3 cellular contexts compared by ENCODE assay signal in the genomic region with DNA sequence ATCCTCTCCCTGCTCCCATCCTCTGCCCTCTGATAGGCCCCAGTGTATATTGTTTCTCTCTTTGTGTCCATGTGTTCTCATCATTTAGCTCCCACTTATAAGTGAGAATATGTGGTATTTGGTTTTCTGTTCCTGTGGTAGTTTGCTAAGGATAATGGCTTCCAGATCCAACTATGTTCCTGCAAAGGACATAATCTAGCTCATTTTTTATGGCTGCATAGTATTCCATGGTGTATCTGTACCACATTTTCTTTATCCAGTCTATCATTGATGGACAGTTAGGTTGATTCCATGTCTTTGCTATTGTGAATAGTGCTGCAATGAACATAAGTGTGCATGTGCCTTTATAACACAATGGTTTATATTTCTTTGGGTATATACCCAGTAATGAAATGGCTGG. TPM values are rescaled to one million over a fixed set of nuclear protein-coding genes. Genes with fewer than 3 reads are reported as not detected.
DNase-seq lines count a peak whose midpoint lies in the region; ATAC-seq, FAIRE-seq and TF ChIP-seq lines count a peak whose summit lies in the region.
"Not testable (repeated sequence)": the region's sequence is repeated elsewhere in the genome, so short reads cannot be mapped to it uniquely, and the experiment has no call there.

No MANE protein-coding gene starts in this region.

- H3K4me3 ChIP-seq in HEK293 (ENCODE audit: low read depth, low read length); K562: not testable (repeated sequence)

- H3K27ac ChIP-seq in HEK293 (ENCODE audit: extremely low read depth, low read depth, low read length); K562 (ENCODE audit: extremely low read depth, low read depth, low read length): not testable (repeated sequence)
- H3K27ac ChIP-seq in VCaP, result peak overlapping the region; percentile 87

- POLR2A ChIA-PET in HEK293 (lab: Yijun Ruan, JAX); K562 (lab: Yijun Ruan, JAX): not testable (repeated sequence)

- ATAC-seq in K562, result not testable (repeated sequence)

- H4K20me1 ChIP-seq in K562 (replicated peaks; ENCODE audit: control insufficient read depth, insufficient read depth, low read length), result not testable (repeated sequence)

- not testable (repeated sequence) for H3K4me1 ChIP-seq in HEK293 (ENCODE audit: control insufficient read depth, insufficient read depth, low read length); K562 (replicated peaks in 1 of 2; ENCODE audit: control insufficient read depth in 2 of 2, insufficient read depth in 2 of 2, low read length in 2 of 2)

- H3K27me3 ChIP-seq in K562 (ENCODE audit: control insufficient read depth in 2 of 2, insufficient read depth in 2 of 2, low read length in 2 of 2), result not testable (repeated sequence)

- H3K9ac ChIP-seq in K562 (ENCODE audit: insufficient read depth in 1 of 2, low read depth in 2 of 2, low read length in 2 of 2), result not testable (repeated sequence)

- in situ Hi-C loops in K562 (cut with MboI), result not testable (repeated sequence)

- H3K9me3 ChIP-seq in HEK293 (ENCODE audit: control insufficient read depth, insufficient read depth, low read depth, low read length); K562 (replicated peaks; ENCODE audit: control insufficient read depth, insufficient read depth, low read depth, low read length): not testable (repeated sequence)

- H3K36me3 ChIP-seq in HEK293 (ENCODE audit: control insufficient read depth in 2 of 2, insufficient read depth in 1 of 2, low read length in 2 of 2); K562 (ENCODE audit: control insufficient read depth, insufficient read depth, low read length): not testable (repeated sequence)

- not testable (repeated sequence) for H3K9me1 ChIP-seq in K562 (ENCODE audit: control insufficient read depth, insufficient read depth, low read length)

- not testable (repeated sequence) for DNase-seq in K562 (ENCODE audit: extremely low read depth in 1 of 4, low spot score in 3 of 4)

- TF ChIP-seq RAD21 in K562 (CRISPR knock-in tag; conservative IDR thresholded peaks at IDR 0.05 in 1 of 2, IDR thresholded peaks at IDR 0.05 in 1 of 2), result not testable (repeated sequence)

- CTCF ChIA-PET in HEK293 (lab: Yijun Ruan, JAX), result interaction anchor here (0.6 kb wide), 1 partner anchor 82 kb away, joined by 3 read pairs; no protein-coding TSS in a partner anchor
- CTCF ChIA-PET in K562 (lab: Yijun Ruan, JAX; ENCODE audit: low intra/inter-chr PET ratio), result not testable (repeated sequence)

- not testable (repeated sequence) for FAIRE-seq in K562 (lab: Jason Lieb, UNC)

- TF ChIP-seq EP300 in K562 (IDR thresholded peaks at IDR 0.05; ENCODE audit: low read length), result not testable (repeated sequence)

- H3K79me2 ChIP-seq in K562 (ENCODE audit: control insufficient read depth, insufficient read depth, low read length), result not testable (repeated sequence)

- intact Hi-C loops in K562 (cut with micrococcal nuclease), result not testable (repeated sequence)

- BruUV-seq in K562 (replicated peaks; lab: Mats Ljungman, UMichigan), result not testable (repeated sequence)

- not testable (repeated sequence) for TF ChIP-seq POLR2A in K562 (conservative IDR thresholded peaks at IDR 0.05)

- not testable (repeated sequence) for H3K4me2 ChIP-seq in K562 (ENCODE audit: insufficient read depth, low read length)

- not testable (repeated sequence) for TF ChIP-seq CTCF in HEK293 (tag by site-specific recombination; IDR thresholded peaks at IDR 0.05); VCaP (conservative IDR thresholded peaks at IDR 0.05); K562 (IDR thresholded peaks at IDR 0.05 in 2 of 3, conservative IDR thresholded peaks at IDR 0.05 in 1 of 3; ENCODE audit: insufficient read depth in 2 of 3, low read depth in 1 of 3, low read length in 3 of 3)

- not testable (repeated sequence) for H2AFZ ChIP-seq in K562 (ENCODE audit: low read depth, low read length)

TF ChIP-seq in HEK293, 187 proteins besides CTCF, POLR2A, EP300 and RAD21:
- TF ChIP-seq, protein P1, sequence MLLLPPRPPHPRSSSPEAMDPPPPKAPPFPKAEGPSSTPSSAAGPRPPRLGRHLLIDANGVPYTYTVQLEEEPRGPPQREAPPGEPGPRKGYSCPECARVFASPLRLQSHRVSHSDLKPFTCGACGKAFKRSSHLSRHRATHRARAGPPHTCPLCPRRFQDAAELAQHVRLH (tag by site-specific recombination; IDR thresholded peaks at IDR 0.05), result 0 out of 2 replicates have a peak, but pooled peaks have one; percentile 24
- peak; percentile 55 for TF ChIP-seq ZNF146 (tag by site-specific recombination; IDR thresholded peaks at IDR 0.05)

TF ChIP-seq in K562, 482 proteins besides CTCF, POLR2A, EP300 and RAD21:
- TF ChIP-seq ZNF146 (CRISPR knock-in tag; IDR thresholded peaks at IDR 0.05; ENCODE audit: unreplicated experiment), result peak; percentile 75

RNA-seq across cellular contexts. Expression of a gene that starts 57.8 kb away (rescaled TPM):
- total RNA-seq in K562 (2011; cell fraction: chromatin; rRNA removed; ENCODE audit: low replicate concordance), result 15.1 and 35.9 TPM in 2 replicates
- total RNA-seq in K562 (2011; cell fraction: nucleolus; rRNA removed), result 16.5 and 22.2 TPM in 2 replicates
- total RNA-seq in K562 (2011; cell fraction: nucleoplasm; rRNA removed), result 31.7 and 51.6 TPM in 2 replicates
- total RNA-seq in K562 (2014; rRNA removed) (161 and 176 TPM in 2 replicates), K562 (2014; rRNA removed; fragmentation: Illumina TruSeq; extraction: Trizol) (316 and 361 TPM in 2 replicates), K562 (2015; rRNA removed; fragmentation: Illumina TruSeq; extraction: Trizol) (332 and 358 TPM in 2 replicates), K562 (2021) (171 and 197 TPM in 2 replicates)
- polyA plus RNA-seq in K562 (2011; rRNA removed) (202 and 279 TPM in 2 replicates), K562 (2014; fragmentation: Illumina TruSeq; extraction: Trizol) (344 and 367 TPM in 2 replicates), K562 (2014; fragmentation: Nextera tagmentation; extraction: Ambion mirVana) (100 to 1,000 TPM; 675 to 891 TPM), K562 (2014; rRNA removed) (246 and 279 TPM in 2 replicates)
- 68.2 and 91.2 TPM in 2 replicates for polyA plus RNA-seq in K562 (2011; cell fraction: cytosol; rRNA removed)
- 45.6 and 77.5 TPM in 2 replicates for polyA plus RNA-seq in K562 (2011; cell fraction: nucleus; rRNA removed)
- polyA plus RNA-seq in K562 (2012), result 168 and 209 TPM in 2 replicates
- polyA minus RNA-seq in K562 (2011; rRNA and poly(A)+ RNA removed), result 77.7 and 80.9 TPM in 2 replicates
- 32.0 and 35.2 TPM in 2 replicates for polyA minus RNA-seq in K562 (2011; cell fraction: cytosol; rRNA and poly(A)+ RNA removed)
- polyA minus RNA-seq in K562 (2011; cell fraction: nucleus; rRNA and poly(A)+ RNA removed), result 9.6 and 26.2 TPM in 2 replicates
